ENCODE assay signal across 20 cellular contexts in genomic region chr7:14767716-14768425, GRCh38.
"Had no signal": no experiment of that assay in that cellular context is flagged by ENCODE, and none has a peak within 500 bp of the region (broad histone marks: within the 10 kb centered on the region; RNA-seq: fewer than 3 reads in every experiment).

No MANE protein-coding gene starts in this region.

- H3K27me3 Mint-ChIP-seq: activated CD4-positive, alpha-beta T cell treated with anti-CD3 and anti-CD28 coated beads for 36 hours; natural killer cell treated with Interleukin-12 subunit alpha and Interleukin-12 subunit beta and Interleukin-15 and Interleukin-18, amount 100 ng/mL, for 72 hours had no signal

- H3K4me3 Mint-ChIP-seq: activated CD4-positive, alpha-beta T cell treated with anti-CD3 and anti-CD28 coated beads for 36 hours; mesothelial cell of epicardium; natural killer cell treated with Interleukin-12 subunit alpha and Interleukin-12 subunit beta and Interleukin-15 and Interleukin-18, amount 100 ng/mL, for 72 hours; WTC11 had no signal

- H3K4me1 Mint-ChIP-seq: activated CD4-positive, alpha-beta T cell treated with anti-CD3 and anti-CD28 coated beads for 36 hours had no signal

- H3K27me3 ChIP-seq: dorsolateral prefrontal cortex, neutrophil, thyroid gland had no signal

- H3K4me3 ChIP-seq: dorsolateral prefrontal cortex, lung, thyroid gland had no signal

- FAIRE-seq: frontal cortex, keratinocyte had no signal

- H3K27ac ChIP-seq: dorsolateral prefrontal cortex, neutrophil, parathyroid adenoma, thyroid gland had no signal

- H2AFZ ChIP-seq: parathyroid adenoma had no signal

- H3K36me3 Mint-ChIP-seq: mesothelial cell of epicardium, WTC11 had no signal

- H3K9me3 ChIP-seq: neutrophil, thyroid gland had no signal

- H3K9ac ChIP-seq: parathyroid adenoma had no signal

- H3K9me3 Mint-ChIP-seq: mesothelial cell of epicardium, WTC11 had no signal

- DNase-seq: activated CD4-positive, alpha-beta T cell treated with anti-CD3 and anti-CD28 coated beads for 36 hours; activated CD4-positive, alpha-beta T cell treated with anti-CD3 and anti-CD28 coated beads, Interleukin-2, amount 50 U/mL, for 48 hours; activated naive CD4-positive, alpha-beta T cell treated with Interleukin-2 at 50 U/mL for 16 hours; activated T-cell treated with anti-CD3 and anti-CD28 coated beads, Interleukin-2, amount 50 U/mL, for 1 hour; aorta; dorsolateral prefrontal cortex; hypothalamus; stimulated activated CD8-positive, alpha-beta memory T cell treated with anti-CD3 and anti-CD28 coated beads, Interleukin-4, amount 100 ng/mL, for 48 hours; stimulated activated naive CD4-positive, alpha-beta T cell treated with Interleukin-2 at 50 U/mL for 16 hours; T-helper 2 cell; thyroid gland had no signal

- H3K79me2 ChIP-seq: parathyroid adenoma had no signal

- H3K27ac Mint-ChIP-seq: activated CD4-positive, alpha-beta T cell treated with anti-CD3 and anti-CD28 coated beads for 36 hours; activated T-helper 2 cell treated with anti-CD3 and anti-CD28 coated beads, Interferon-gamma antibody, Interleukin-2, Interleukin-4, amounts not matched to agents 10 μg/mL and 5 μg/mL and 100 μg/mL, durations not matched to agents 14 hours and 24 hours and 36 hours; mesothelial cell of epicardium; natural killer cell treated with Interleukin-12 subunit alpha and Interleukin-12 subunit beta and Interleukin-15 and Interleukin-18, amount 100 ng/mL, for 72 hours; WTC11 had no signal

- H3K4me1 ChIP-seq: parathyroid adenoma, thyroid gland had no signal

- H3K36me3 ChIP-seq: neutrophil, thyroid gland had no signal
